Comparison of ENCODE assay signal across 16 cellular contexts in genomic region chr19:43913383-43913782, GRCh38. TPM values are rescaled to one million over a fixed set of nuclear protein-coding genes. Genes with fewer than 3 reads are reported as not detected.
"Had no signal": no experiment of that assay in that cellular context is flagged by ENCODE, and none has a peak within 500 bp of the region (broad histone marks: within the 10 kb centered on the region; RNA-seq: fewer than 3 reads in every experiment).

No MANE protein-coding gene starts in this region.

- H3K4me3 ChIP-seq: ascending aorta, skin epidermis had no signal

- DNase-seq: activated CD4-positive, alpha-beta T cell treated with anti-CD3 and anti-CD28 coated beads, Interleukin-2, amount 10 ng/mL, durations not matched to agents 7 days and 5 days; activated CD8-positive, alpha-beta memory T cell treated with anti-CD3 and anti-CD28 coated beads for 24 hours; cerebellar nuclear complex; dermis blood vessel endothelial cell; kidney glomerular epithelial cell; left ventricle myocardium superior; mesenchymal stem cell; nephron progenitor cell; occipital lobe; right cardiac atrium; stimulated activated CD4-positive, alpha-beta T cell treated with anti-CD3 and anti-CD28 coated beads, Interleukin-4, amount 100 ng/mL, for 4 hours; stimulated activated CD8-positive, alpha-beta memory T cell treated with anti-CD3 and anti-CD28 coated beads, Interleukin-4, amount 100 ng/mL, for 48 hours; stimulated activated naive CD4-positive, alpha-beta T cell treated with Interleukin-2 at 50 U/mL for 16 hours had no signal

- ATAC-seq: left ventricle myocardium superior, right cardiac atrium had no signal

- H3K27ac ChIP-seq: ascending aorta, breast epithelium, skin epidermis had no signal

- H3K27me3 ChIP-seq: ascending aorta, breast epithelium had no signal

- H3K4me1 ChIP-seq: ascending aorta, breast epithelium had no signal

RNA-seq across cellular contexts. Expression of gene ZNF404, which starts 29.6 kb away (rescaled TPM):
- total RNA-seq: ascending aorta had no signal
